Comparison of ENCODE assay signal across 8 cellular contexts in genomic region chr4:156771171-156771837, GRCh38.
DNase-seq lines count a peak whose midpoint lies in the region; ATAC-seq and TF ChIP-seq lines count a peak whose summit lies in the region.

No MANE protein-coding gene starts in this region.

- H3K36me3 ChIP-seq in prostate gland: no peaks in the 10 kb centered on the region

- peak overlapping the region in 1 of 2 donors; percentile 65 for H3K27ac ChIP-seq in prostate gland

- DNase-seq in HPDE6-E6E7 (ENCODE audit: extremely low spot score) (peak; percentile 62), RPMI7951 (ENCODE audit: low read depth) (peak; percentile 72), fibroblast of the conjunctiva (ENCODE audit: low read depth) (peak; percentile 87), prostate gland (ENCODE audit: low spot score) (peak; percentile 90), GM13976 (ENCODE audit: low spot score) (no peak)
- DNase-seq in activated CD4-positive, CD25-positive, alpha-beta regulatory T cell (lab: John Stamatoyannopoulos, UW): no peak

- intact Hi-C loops in prostate gland (cut with DNase I): loop anchor here (10.0 kb wide), 1 partner anchor 53 kb away; no protein-coding TSS in a partner anchor

- TF ChIP-seq POLR2A in prostate gland (IDR thresholded peaks at IDR 0.05): no peak

- ATAC-seq in HG03521 (IDR thresholded peaks at IDR 0.05; ENCODE audit: unreplicated experiment): no peak
- ATAC-seq in GM18502 (IDR thresholded peaks at IDR 0.05; ENCODE audit: poor library complexity, unreplicated experiment): no peak

- TF ChIP-seq CTCF in prostate gland (IDR thresholded peaks at IDR 0.05) (no peak), GM13976 (IDR thresholded peaks at IDR 0.05; ENCODE audit: borderline replicate concordance, control extremely low read depth, extremely low read depth, insufficient read depth, missing control alignments) (no peak)

- no peaks in the 10 kb centered on the region for H3K4me1 ChIP-seq in prostate gland (replicated peaks)

- H3K27me3 ChIP-seq in prostate gland (replicated peaks; ENCODE audit: insufficient read depth): no peaks in the 10 kb centered on the region

- no peaks in the 10 kb centered on the region for H3K9me3 ChIP-seq in prostate gland

- 8% methylated on average over 6 of the region's 6 CpGs for WGBS in prostate gland

- in situ Hi-C loops in GM13976 (cut with MboI; ENCODE audit: low sequenced_read_pairs, unreplicated experiment): no loop called here

- no peak overlapping the region for H3K4me3 ChIP-seq in prostate gland

Comparison
In these comparisons a context has a peak if more than half of its experiments do, and no peak if none do; other contexts are left out.
1. DNase-seq: peak in HPDE6-E6E7 (single experiment), RPMI7951 (single experiment), fibroblast of the conjunctiva (single experiment) and prostate gland (single experiment); none in activated CD4-positive, CD25-positive, alpha-beta regulatory T cell (0 of 4) and GM13976 (single experiment).